In the genomic region with DNA sequence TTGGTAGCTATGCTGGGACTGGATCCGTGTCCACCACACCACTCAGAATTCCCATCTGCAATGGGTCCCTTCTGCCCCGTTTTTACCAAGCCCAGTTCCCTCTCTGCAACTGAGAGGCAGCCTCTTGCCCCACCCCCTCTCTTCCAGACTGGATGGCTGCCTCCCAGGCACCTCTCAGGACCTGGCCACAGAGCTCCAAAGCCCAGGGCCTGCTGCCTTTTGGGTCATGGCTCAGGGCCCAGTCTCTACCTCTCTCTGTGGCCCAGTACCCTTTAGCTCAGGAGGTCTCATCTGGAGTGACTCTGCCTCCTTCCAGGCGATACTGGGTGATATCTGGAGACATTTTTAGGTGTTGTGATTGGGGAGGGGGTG, we compare ENCODE assay signal across 11 cellular contexts. TPM values are rescaled to one million over a fixed set of nuclear protein-coding genes. Genes with fewer than 3 reads are reported as not detected.
DNase-seq lines count a peak whose midpoint lies in the region; ATAC-seq and TF ChIP-seq lines count a peak whose summit lies in the region.
"Had no signal": no experiment of that assay in that cellular context is flagged by ENCODE, and none has a peak within 500 bp of the region (broad histone marks: within the 10 kb centered on the region; RNA-seq: fewer than 3 reads in every experiment).

No MANE protein-coding gene starts in this region.

- no peak overlapping the region for H3K4me3 Mint-ChIP-seq in GM23338
- peak overlapping the region; percentile 64 for H3K4me3 Mint-ChIP-seq in activated naive CD8-positive, alpha-beta T cell treated with anti-CD3 and anti-CD28 coated beads, Interleukin-2, amount 50 U/mL, for 24 hours

- H2AFZ ChIP-seq in GM23338, result peak overlapping the region; percentile 78

- H3K9me3 Mint-ChIP-seq in GM23338, result no peaks in the 10 kb centered on the region
- no peaks in the 10 kb centered on the region for H3K9me3 Mint-ChIP-seq in activated naive CD8-positive, alpha-beta T cell treated with anti-CD3 and anti-CD28 coated beads, Interleukin-2, amount 50 U/mL, for 24 hours

- peaks cover 13% of the 10 kb centered on the region for H3K4me1 Mint-ChIP-seq in GM23338
- peaks cover 42% of the 10 kb centered on the region for H3K4me1 Mint-ChIP-seq in activated naive CD8-positive, alpha-beta T cell treated with anti-CD3 and anti-CD28 coated beads, Interleukin-2, amount 50 U/mL, for 24 hours

- no peak overlapping the region; the same call in 1 of the 2 replicates for H3K27ac Mint-ChIP-seq in GM23338
- peak overlapping the region; percentile 52 for H3K27ac Mint-ChIP-seq in activated naive CD8-positive, alpha-beta T cell treated with anti-CD3 and anti-CD28 coated beads, Interleukin-2, amount 50 U/mL, for 24 hours

- H3F3A ChIP-seq in GM23338 (replicated peaks; ENCODE audit: low read depth), result peaks cover 6% of the 10 kb centered on the region; the same call in 1 of the 2 replicates

- peak; percentile 65 for ATAC-seq in GM23338
- no peak for ATAC-seq in activated naive CD8-positive, alpha-beta T cell treated with anti-CD3 and anti-CD28 coated beads, Interleukin-2, amount 50 U/mL, for 24 hours
- no peak for ATAC-seq in GM19455 (IDR thresholded peaks at IDR 0.05; ENCODE audit: unreplicated experiment)
- ATAC-seq in GM18502 (IDR thresholded peaks at IDR 0.05; ENCODE audit: poor library complexity, unreplicated experiment), result no peak
- ATAC-seq: SK-N-SH treated with all-trans-retinoic acid at 6 μM for 48 hours had no signal

- H3K27me3 ChIP-seq in GM23338 (ENCODE audit: insufficient read depth) (no peaks in the 10 kb centered on the region), muscle layer of colon (ENCODE audit: control insufficient read depth in 1 of 2, insufficient read depth in 2 of 2, low read length in 2 of 2) (no peaks in the 10 kb centered on the region)

- no peak overlapping the region for H3K9ac ChIP-seq in muscle layer of colon (ENCODE audit: low read length)

- H3K27ac ChIP-seq in 22Rv1 (peak overlapping the region; percentile 70; the same call in 1 of the 2 replicates), GM23338 (ENCODE audit: low read depth) (no peak overlapping the region), muscle layer of colon (ENCODE audit: low read depth, low read length) (peak overlapping the region; percentile 80)
- H3K27ac ChIP-seq: GM23248 had no signal

- H3K9me2 ChIP-seq in GM23338 (ENCODE audit: insufficient read depth), result no peaks in the 10 kb centered on the region

- no peak for TF ChIP-seq CTCF in 22Rv1 (IDR thresholded peaks at IDR 0.05)
- TF ChIP-seq CTCF in GM23338 (conservative IDR thresholded peaks at IDR 0.05; ENCODE audit: low read depth in 2 of 2), result no peak

- peaks cover 18% of the 10 kb centered on the region for H3K4me1 ChIP-seq in GM23338 (ENCODE audit: insufficient read depth)
- H3K4me1 ChIP-seq in muscle layer of colon (ENCODE audit: insufficient read depth, low read length), result peaks cover 18% of the 10 kb centered on the region

- H3K36me3 Mint-ChIP-seq in GM23338 (ENCODE audit: low read depth), result no peaks in the 10 kb centered on the region
- peaks cover 1% of the 10 kb centered on the region for H3K36me3 Mint-ChIP-seq in activated naive CD8-positive, alpha-beta T cell treated with anti-CD3 and anti-CD28 coated beads, Interleukin-2, amount 50 U/mL, for 24 hours (ENCODE audit: low read depth)

- H3K9me3 ChIP-seq in muscle layer of colon (ENCODE audit: low read length), result no peaks in the 10 kb centered on the region

- DNase-seq in GM23338 (ENCODE audit: low spot score) (no peak), Kasumi-1 (lab: John Stamatoyannopoulos, UW) (no peak), HT-29 (ENCODE audit: low spot score) (no peak)
- no peak for DNase-seq in activated naive CD8-positive, alpha-beta T cell treated with anti-CD3 and anti-CD28 coated beads, Interleukin-2, amount 50 U/mL, for 24 hours
- DNase-seq: GM23248, NCI-H345 had no signal

- no peaks in the 10 kb centered on the region for H3K36me3 ChIP-seq in GM23338 (ENCODE audit: insufficient read depth)
- H3K36me3 ChIP-seq in muscle layer of colon (ENCODE audit: insufficient read depth, low read length), result no peaks in the 10 kb centered on the region

- H3K79me2 ChIP-seq in GM23338 (replicated peaks; ENCODE audit: insufficient read depth), result no peaks in the 10 kb centered on the region

- peaks cover 6% of the 10 kb centered on the region for H3K27me3 Mint-ChIP-seq in GM23338 (ENCODE audit: insufficient read depth, low read depth, poor library complexity)
- H3K27me3 Mint-ChIP-seq in activated naive CD8-positive, alpha-beta T cell treated with anti-CD3 and anti-CD28 coated beads, Interleukin-2, amount 50 U/mL, for 24 hours, result no peaks in the 10 kb centered on the region

- peak overlapping the region; percentile 72 for H3K4me2 ChIP-seq in GM23338

- no peaks in the 10 kb centered on the region for H4K20me1 ChIP-seq in GM23338 (replicated peaks; ENCODE audit: insufficient read depth)

- no peak overlapping the region for H3K4me3 ChIP-seq in GM23338
- H3K4me3 ChIP-seq in muscle layer of colon (ENCODE audit: low read depth in 1 of 2, low read length in 2 of 2), result no peak overlapping the region

TF ChIP-seq in GM23338, 12 proteins besides CTCF, POLR2A, EP300 and RAD21:
- TF ChIP-seq, protein P1, sequence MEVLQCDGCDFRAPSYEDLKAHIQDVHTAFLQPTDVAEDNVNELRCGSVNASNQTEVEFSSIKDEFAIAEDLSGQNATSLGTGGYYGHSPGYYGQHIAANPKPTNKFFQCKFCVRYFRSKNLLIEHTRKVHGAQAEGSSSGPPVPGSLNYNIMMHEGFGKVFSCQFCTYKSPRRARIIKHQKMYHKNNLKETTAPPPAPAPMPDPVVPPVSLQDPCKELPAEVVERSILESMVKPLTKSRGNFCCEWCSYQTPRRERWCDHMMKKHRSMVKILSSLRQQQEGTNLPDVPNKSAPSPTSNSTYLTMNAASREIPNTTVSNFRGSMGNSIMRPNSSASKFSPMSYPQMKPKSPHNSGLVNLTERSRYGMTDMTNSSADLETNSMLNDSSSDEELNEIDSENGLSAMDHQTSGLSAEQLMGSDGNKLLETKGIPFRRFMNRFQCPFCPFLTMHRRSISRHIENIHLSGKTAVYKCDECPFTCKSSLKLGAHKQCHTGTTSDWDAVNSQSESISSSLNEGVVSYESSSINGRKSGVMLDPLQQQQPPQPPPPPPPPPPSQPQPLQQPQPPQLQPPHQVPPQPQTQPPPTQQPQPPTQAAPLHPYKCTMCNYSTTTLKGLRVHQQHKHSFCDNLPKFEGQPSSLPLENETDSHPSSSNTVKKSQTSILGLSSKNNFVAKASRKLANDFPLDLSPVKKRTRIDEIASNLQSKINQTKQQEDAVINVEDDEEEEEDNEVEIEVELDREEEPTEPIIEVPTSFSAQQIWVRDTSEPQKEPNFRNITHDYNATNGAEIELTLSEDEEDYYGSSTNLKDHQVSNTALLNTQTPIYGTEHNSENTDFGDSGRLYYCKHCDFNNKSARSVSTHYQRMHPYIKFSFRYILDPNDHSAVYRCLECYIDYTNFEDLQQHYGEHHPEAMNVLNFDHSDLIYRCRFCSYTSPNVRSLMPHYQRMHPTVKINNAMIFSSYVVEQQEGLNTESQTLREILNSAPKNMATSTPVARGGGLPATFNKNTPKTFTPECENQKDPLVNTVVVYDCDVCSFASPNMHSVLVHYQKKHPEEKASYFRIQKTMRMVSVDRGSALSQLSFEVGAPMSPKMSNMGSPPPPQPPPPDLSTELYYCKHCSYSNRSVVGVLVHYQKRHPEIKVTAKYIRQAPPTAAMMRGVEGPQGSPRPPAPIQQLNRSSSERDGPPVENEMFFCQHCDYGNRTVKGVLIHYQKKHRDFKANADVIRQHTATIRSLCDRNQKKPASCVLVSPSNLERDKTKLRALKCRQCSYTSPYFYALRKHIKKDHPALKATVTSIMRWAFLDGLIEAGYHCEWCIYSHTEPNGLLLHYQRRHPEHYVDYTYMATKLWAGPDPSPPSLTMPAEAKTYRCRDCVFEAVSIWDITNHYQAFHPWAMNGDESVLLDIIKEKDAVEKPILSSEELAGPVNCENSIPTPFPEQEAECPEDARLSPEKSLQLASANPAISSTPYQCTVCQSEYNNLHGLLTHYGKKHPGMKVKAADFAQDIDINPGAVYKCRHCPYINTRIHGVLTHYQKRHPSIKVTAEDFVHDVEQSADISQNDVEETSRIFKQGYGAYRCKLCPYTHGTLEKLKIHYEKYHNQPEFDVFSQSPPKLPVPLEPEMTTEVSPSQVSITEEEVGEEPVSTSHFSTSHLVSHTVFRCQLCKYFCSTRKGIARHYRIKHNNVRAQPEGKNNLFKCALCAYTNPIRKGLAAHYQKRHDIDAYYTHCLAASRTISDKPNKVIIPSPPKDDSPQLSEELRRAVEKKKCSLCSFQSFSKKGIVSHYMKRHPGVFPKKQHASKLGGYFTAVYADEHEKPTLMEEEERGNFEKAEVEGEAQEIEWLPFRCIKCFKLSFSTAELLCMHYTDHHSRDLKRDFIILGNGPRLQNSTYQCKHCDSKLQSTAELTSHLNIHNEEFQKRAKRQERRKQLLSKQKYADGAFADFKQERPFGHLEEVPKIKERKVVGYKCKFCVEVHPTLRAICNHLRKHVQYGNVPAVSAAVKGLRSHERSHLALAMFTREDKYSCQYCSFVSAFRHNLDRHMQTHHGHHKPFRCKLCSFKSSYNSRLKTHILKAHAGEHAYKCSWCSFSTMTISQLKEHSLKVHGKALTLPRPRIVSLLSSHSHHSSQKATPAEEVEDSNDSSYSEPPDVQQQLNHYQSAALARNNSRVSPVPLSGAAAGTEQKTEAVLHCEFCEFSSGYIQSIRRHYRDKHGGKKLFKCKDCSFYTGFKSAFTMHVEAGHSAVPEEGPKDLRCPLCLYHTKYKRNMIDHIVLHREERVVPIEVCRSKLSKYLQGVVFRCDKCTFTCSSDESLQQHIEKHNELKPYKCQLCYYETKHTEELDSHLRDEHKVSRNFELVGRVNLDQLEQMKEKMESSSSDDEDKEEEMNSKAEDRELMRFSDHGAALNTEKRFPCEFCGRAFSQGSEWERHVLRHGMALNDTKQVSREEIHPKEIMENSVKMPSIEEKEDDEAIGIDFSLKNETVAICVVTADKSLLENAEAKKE (CRISPR knock-in tag; IDR thresholded peaks at IDR 0.05), result no peak
- TF ChIP-seq ZNF331 (CRISPR knock-in tag; IDR thresholded peaks at IDR 0.05; ENCODE audit: low read depth) (no peak), ZNF114 (CRISPR knock-in tag; IDR thresholded peaks at IDR 0.05) (no peak), CREB1 (CRISPR knock-in tag; IDR thresholded peaks at IDR 0.05; ENCODE audit: low read depth) (no peak), NANOG (IDR thresholded peaks at IDR 0.05; ENCODE audit: borderline replicate concordance) (no peak)

RNA-seq across cellular contexts. Expression of a gene that starts 10.3 kb away (rescaled TPM):
- 28.5 and 35.0 TPM in 2 replicates for total RNA-seq in GM23338 (2014; rRNA removed; shearing (Covaris generic))
- 9.5 and 11.1 TPM in 2 replicates for polyA plus RNA-seq in GM23338 (2016; fragmentation: Nextera tagmentation; extraction: Ambion mirVana)
- 67.4 and 72.7 TPM in 2 replicates for total RNA-seq in HT-29 (2014; rRNA removed; shearing (Covaris generic))

RNA-seq across cellular contexts. Expression of a gene that starts 46.9 kb away (rescaled TPM):
- total RNA-seq in GM23338 (2014; rRNA removed; shearing (Covaris generic)), result 140 and 151 TPM in 2 replicates
- polyA plus RNA-seq in GM23338 (2016; fragmentation: Nextera tagmentation; extraction: Ambion mirVana), result 99.7 and 108 TPM in 2 replicates
- total RNA-seq in HT-29 (2014; rRNA removed; shearing (Covaris generic)), result 212 and 232 TPM in 2 replicates
